In genomic region chr12:8184206-8184605, GRCh38 we compare ENCODE assay signal across 4 cellular contexts. TPM values are rescaled to one million over a fixed set of nuclear protein-coding genes. Genes with fewer than 3 reads are reported as not detected.
"Had no signal": no experiment of that assay in that cellular context is flagged by ENCODE, and none has a peak within 500 bp of the region (broad histone marks: within the 10 kb centered on the region; RNA-seq: fewer than 3 reads in every experiment).

No MANE protein-coding gene starts in this region.

RNA-seq across cellular contexts. Expression of gene ZNF705A, which starts 27.4 kb away (rescaled TPM):
- total RNA-seq: LHCN-M2, M059J, MCF 10A, NCI-H460 had no signal

RNA-seq across cellular contexts. Expression of gene FAM90A1, which starts 43.2 kb away (rescaled TPM):
- total RNA-seq: LHCN-M2, MCF 10A, NCI-H460 had no signal
